Comparison of ENCODE assay signal across 2 cellular contexts in the genomic region with DNA sequence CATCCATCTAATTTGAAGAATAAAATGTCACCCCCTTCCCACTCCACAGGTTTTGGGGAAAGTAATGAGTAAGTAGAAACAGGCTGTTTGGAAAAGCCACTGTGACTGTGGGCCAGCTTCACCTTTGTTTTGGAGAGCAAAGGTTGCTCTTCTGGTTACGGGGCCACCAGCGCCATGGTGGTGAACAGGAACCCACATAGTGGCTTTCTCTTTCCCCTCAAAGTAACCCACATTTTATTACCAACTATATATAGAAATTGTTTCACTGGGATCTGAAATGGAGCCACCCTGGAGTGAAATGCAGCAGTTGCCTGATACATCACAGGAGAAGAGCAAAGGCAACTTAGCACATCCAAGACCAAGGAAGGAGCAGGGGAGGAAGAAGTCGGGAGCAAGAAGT.
TF ChIP-seq lines count a peak whose summit lies in the region.

No MANE protein-coding gene starts in this region.

TF ChIP-seq in WTC11, 78 proteins besides CTCF, POLR2A, EP300 and RAD21:
- TF ChIP-seq SP1 (CRISPR knock-in tag; conservative IDR thresholded peaks at IDR 0.05) (no peak), RORB (CRISPR knock-in tag; IDR thresholded peaks at IDR 0.05) (no peak), TEAD4 (CRISPR knock-in tag; IDR thresholded peaks at IDR 0.05) (no peak), OVOL2 (CRISPR knock-in tag; IDR thresholded peaks at IDR 0.05; ENCODE audit: borderline replicate concordance) (no peak), NFE2L1 (CRISPR knock-in tag; IDR thresholded peaks at IDR 0.05) (no peak)
- TF ChIP-seq, protein P1, sequence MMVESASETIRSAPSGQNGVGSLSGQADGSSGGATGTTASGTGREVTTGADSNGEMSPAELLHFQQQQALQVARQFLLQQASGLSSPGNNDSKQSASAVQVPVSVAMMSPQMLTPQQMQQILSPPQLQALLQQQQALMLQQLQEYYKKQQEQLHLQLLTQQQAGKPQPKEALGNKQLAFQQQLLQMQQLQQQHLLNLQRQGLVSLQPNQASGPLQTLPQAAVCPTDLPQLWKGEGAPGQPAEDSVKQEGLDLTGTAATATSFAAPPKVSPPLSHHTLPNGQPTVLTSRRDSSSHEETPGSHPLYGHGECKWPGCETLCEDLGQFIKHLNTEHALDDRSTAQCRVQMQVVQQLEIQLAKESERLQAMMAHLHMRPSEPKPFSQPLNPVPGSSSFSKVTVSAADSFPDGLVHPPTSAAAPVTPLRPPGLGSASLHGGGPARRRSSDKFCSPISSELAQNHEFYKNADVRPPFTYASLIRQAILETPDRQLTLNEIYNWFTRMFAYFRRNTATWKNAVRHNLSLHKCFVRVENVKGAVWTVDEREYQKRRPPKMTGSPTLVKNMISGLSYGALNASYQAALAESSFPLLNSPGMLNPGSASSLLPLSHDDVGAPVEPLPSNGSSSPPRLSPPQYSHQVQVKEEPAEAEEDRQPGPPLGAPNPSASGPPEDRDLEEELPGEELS (CRISPR knock-in tag; IDR thresholded peaks at IDR 0.05) = no peak

TF ChIP-seq in SK-N-SH, 30 proteins besides CTCF, POLR2A, EP300 and RAD21:
- no peak for TF ChIP-seq TAF1 (IDR thresholded peaks at IDR 0.05; ENCODE audit: borderline replicate concordance, low read depth, low read length)
- no peak for TF ChIP-seq YY1 (IDR thresholded peaks at IDR 0.05; ENCODE audit: low read depth)
